In the genomic region with DNA sequence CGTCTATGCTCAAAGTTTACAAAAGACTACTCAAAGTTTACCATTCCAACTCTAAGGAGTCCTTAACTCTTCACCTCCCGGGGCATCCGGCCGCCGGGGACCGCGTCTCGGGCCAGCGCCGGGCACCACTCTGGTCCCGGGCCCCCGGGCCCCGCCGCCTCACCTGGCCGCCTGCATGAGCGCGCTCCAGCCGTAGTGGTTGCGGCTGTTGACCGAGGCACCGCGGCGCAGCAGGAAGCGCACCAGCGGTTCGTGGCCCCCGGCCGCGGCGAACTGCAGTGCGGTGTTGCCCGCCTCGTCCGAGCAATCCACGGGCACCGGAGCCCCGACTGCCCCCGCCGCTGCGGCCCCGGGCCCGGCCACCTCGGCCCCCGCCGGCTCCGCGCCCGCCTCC, we compare ENCODE assay signal across 1 cellular context.
TF ChIP-seq lines count a peak whose summit lies in the region.

No MANE protein-coding gene starts in this region.

TF ChIP-seq in HepG2, 621 proteins besides CTCF, POLR2A, EP300 and RAD21 (continued from another document):
- TF ChIP-seq, protein P1, sequence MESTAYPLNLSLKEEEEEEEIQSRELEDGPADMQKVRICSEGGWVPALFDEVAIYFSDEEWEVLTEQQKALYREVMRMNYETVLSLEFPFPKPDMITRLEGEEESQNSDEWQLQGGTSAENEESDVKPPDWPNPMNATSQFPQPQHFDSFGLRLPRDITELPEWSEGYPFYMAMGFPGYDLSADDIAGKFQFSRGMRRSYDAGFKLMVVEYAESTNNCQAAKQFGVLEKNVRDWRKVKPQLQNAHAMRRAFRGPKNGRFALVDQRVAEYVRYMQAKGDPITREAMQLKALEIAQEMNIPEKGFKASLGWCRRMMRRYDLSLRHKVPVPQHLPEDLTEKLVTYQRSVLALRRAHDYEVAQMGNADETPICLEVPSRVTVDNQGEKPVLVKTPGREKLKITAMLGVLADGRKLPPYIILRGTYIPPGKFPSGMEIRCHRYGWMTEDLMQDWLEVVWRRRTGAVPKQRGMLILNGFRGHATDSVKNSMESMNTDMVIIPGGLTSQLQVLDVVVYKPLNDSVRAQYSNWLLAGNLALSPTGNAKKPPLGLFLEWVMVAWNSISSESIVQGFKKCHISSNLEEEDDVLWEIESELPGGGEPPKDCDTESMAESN (CRISPR knock-in tag; conservative IDR thresholded peaks at IDR 0.05) = 0 out of 2 replicates have a peak, but pooled peaks have one; percentile 30
- TF ChIP-seq ZBTB21 (CRISPR knock-in tag; IDR thresholded peaks at IDR 0.05) = no peak
- TF ChIP-seq, protein P2, sequence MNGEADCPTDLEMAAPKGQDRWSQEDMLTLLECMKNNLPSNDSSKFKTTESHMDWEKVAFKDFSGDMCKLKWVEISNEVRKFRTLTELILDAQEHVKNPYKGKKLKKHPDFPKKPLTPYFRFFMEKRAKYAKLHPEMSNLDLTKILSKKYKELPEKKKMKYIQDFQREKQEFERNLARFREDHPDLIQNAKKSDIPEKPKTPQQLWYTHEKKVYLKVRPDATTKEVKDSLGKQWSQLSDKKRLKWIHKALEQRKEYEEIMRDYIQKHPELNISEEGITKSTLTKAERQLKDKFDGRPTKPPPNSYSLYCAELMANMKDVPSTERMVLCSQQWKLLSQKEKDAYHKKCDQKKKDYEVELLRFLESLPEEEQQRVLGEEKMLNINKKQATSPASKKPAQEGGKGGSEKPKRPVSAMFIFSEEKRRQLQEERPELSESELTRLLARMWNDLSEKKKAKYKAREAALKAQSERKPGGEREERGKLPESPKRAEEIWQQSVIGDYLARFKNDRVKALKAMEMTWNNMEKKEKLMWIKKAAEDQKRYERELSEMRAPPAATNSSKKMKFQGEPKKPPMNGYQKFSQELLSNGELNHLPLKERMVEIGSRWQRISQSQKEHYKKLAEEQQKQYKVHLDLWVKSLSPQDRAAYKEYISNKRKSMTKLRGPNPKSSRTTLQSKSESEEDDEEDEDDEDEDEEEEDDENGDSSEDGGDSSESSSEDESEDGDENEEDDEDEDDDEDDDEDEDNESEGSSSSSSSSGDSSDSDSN (CRISPR knock-in tag; IDR thresholded peaks at IDR 0.05) = peak; percentile 57; the same call in 1 of the 2 replicates
- peak; percentile 67 for TF ChIP-seq ZNF777 (CRISPR knock-in tag; IDR thresholded peaks at IDR 0.05)
- TF ChIP-seq PHF8 (CRISPR knock-in tag; IDR thresholded peaks at IDR 0.05) = peak; percentile 23; the same call in 1 of the 2 replicates
- TF ChIP-seq ZNF563 (CRISPR knock-in tag; IDR thresholded peaks at IDR 0.05) = peak; percentile 21; the same call in 1 of the 2 replicates
- no peak for TF ChIP-seq FOXA1 (IDR thresholded peaks at IDR 0.05)
- TF ChIP-seq FOXA1 (CRISPR knock-in tag; IDR thresholded peaks at IDR 0.05) = 0 out of 2 replicates have a peak, but pooled peaks have one; percentile 46
- TF ChIP-seq, protein P3, sequence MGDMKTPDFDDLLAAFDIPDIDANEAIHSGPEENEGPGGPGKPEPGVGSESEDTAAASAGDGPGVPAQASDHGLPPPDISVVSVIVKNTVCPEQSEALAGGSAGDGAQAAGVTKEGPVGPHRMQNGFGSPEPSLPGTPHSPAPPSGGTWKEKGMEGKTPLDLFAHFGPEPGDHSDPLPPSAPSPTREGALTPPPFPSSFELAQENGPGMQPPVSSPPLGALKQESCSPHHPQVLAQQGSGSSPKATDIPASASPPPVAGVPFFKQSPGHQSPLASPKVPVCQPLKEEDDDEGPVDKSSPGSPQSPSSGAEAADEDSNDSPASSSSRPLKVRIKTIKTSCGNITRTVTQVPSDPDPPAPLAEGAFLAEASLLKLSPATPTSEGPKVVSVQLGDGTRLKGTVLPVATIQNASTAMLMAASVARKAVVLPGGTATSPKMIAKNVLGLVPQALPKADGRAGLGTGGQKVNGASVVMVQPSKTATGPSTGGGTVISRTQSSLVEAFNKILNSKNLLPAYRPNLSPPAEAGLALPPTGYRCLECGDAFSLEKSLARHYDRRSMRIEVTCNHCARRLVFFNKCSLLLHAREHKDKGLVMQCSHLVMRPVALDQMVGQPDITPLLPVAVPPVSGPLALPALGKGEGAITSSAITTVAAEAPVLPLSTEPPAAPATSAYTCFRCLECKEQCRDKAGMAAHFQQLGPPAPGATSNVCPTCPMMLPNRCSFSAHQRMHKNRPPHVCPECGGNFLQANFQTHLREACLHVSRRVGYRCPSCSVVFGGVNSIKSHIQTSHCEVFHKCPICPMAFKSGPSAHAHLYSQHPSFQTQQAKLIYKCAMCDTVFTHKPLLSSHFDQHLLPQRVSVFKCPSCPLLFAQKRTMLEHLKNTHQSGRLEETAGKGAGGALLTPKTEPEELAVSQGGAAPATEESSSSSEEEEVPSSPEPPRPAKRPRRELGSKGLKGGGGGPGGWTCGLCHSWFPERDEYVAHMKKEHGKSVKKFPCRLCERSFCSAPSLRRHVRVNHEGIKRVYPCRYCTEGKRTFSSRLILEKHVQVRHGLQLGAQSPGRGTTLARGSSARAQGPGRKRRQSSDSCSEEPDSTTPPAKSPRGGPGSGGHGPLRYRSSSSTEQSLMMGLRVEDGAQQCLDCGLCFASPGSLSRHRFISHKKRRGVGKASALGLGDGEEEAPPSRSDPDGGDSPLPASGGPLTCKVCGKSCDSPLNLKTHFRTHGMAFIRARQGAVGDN (CRISPR knock-in tag; IDR thresholded peaks at IDR 0.05) = peak; percentile 51; the same call in 1 of the 2 replicates
- TF ChIP-seq ZFX (CRISPR knock-in tag; IDR thresholded peaks at IDR 0.05; ENCODE audit: low read depth) = peak; percentile 59
- peak; percentile 43; the same call in 1 of the 2 replicates for TF ChIP-seq GABPB1 (CRISPR knock-in tag; IDR thresholded peaks at IDR 0.05)
- TF ChIP-seq NONO (IDR thresholded peaks at IDR 0.05) = no peak
- TF ChIP-seq NONO (CRISPR knock-in tag; conservative IDR thresholded peaks at IDR 0.05) = no peak
- peak; percentile 77 for TF ChIP-seq ZNF652 (CRISPR knock-in tag; IDR thresholded peaks at IDR 0.05; ENCODE audit: borderline replicate concordance, low read depth)
- TF ChIP-seq, protein P4, sequence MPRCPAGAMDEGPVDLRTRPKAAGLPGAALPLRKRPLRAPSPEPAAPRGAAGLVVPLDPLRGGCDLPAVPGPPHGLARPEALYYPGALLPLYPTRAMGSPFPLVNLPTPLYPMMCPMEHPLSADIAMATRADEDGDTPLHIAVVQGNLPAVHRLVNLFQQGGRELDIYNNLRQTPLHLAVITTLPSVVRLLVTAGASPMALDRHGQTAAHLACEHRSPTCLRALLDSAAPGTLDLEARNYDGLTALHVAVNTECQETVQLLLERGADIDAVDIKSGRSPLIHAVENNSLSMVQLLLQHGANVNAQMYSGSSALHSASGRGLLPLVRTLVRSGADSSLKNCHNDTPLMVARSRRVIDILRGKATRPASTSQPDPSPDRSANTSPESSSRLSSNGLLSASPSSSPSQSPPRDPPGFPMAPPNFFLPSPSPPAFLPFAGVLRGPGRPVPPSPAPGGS (CRISPR knock-in tag; IDR thresholded peaks at IDR 0.05) = 0 out of 2 replicates have a peak, but pooled peaks have one; percentile 36
- peak; percentile 52; the same call in 1 of the 2 replicates for TF ChIP-seq YEATS4 (CRISPR knock-in tag; IDR thresholded peaks at IDR 0.05; ENCODE audit: borderline replicate concordance)
- TF ChIP-seq ZNF430 (CRISPR knock-in tag; IDR thresholded peaks at IDR 0.05) = 0 out of 2 replicates have a peak, but pooled peaks have one; percentile 31
- TF ChIP-seq, protein P5, sequence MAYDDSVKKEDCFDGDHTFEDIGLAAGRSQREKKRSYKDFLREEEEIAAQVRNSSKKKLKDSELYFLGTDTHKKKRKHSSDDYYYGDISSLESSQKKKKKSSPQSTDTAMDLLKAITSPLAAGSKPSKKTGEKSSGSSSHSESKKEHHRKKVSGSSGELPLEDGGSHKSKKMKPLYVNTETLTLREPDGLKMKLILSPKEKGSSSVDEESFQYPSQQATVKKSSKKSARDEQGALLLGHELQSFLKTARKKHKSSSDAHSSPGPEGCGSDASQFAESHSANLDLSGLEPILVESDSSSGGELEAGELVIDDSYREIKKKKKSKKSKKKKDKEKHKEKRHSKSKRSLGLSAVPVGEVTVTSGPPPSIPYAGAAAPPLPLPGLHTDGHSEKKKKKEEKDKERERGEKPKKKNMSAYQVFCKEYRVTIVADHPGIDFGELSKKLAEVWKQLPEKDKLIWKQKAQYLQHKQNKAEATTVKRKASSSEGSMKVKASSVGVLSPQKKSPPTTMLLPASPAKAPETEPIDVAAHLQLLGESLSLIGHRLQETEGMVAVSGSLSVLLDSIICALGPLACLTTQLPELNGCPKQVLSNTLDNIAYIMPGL (CRISPR knock-in tag; IDR thresholded peaks at IDR 0.05; ENCODE audit: borderline replicate concordance in 1 of 2, low read depth in 1 of 2) = peak; percentile 14 to 22; a peak in 1 of 4 replicates
- TF ChIP-seq JDP2 (CRISPR knock-in tag; IDR thresholded peaks at IDR 0.05; ENCODE audit: borderline replicate concordance) = no peak
- 0 out of 2 replicates have a peak, but pooled peaks have one; percentile 13 for TF ChIP-seq ZNF709 (CRISPR knock-in tag; IDR thresholded peaks at IDR 0.05)
- no peak for TF ChIP-seq ZNF382 (CRISPR knock-in tag; IDR thresholded peaks at IDR 0.05; ENCODE audit: borderline replicate concordance)
- TF ChIP-seq HNRNPLL (IDR thresholded peaks at IDR 0.05; ENCODE audit: low read depth, low read length, poor library complexity, severe bottlenecking) = peak; percentile 11
- TF ChIP-seq FOSL1 (CRISPR knock-in tag; IDR thresholded peaks at IDR 0.05; ENCODE audit: borderline replicate concordance) = no peak
- no peak for TF ChIP-seq POGZ (CRISPR knock-in tag; IDR thresholded peaks at IDR 0.05)
